Comparison of ENCODE assay signal across 8 cellular contexts in the genomic region with DNA sequence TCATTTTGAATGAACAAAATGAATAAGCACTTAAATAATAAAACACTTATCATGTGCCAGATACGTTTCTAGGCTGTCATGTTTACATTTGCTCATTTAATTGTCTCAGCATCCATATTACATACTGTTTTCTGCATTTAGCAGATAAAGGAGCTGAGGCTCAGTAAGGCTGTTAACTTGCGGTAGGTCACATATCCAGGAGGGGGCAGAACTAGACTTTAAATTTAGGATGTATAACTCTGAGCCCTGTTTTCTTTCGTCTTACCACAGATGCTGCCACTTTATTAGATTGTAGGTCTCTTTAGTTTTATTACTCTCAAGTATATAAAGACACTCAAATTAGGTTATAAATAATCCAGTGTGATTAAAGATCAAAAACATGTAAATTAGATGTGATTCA. TPM values are rescaled to one million over a fixed set of nuclear protein-coding genes. Genes with fewer than 3 reads are reported as not detected.
DNase-seq lines count a peak whose midpoint lies in the region; ATAC-seq lines count a peak whose summit lies in the region.

No MANE protein-coding gene starts in this region.

- H4K91ac ChIP-seq in mesenchymal stem cell (ENCODE audit: low read length): no peak overlapping the region

- H2BK120ac ChIP-seq in mesenchymal stem cell (ENCODE audit: low read depth, low read length): no peak overlapping the region

- no peak overlapping the region for H3K23ac ChIP-seq in mesenchymal stem cell (ENCODE audit: low read length in 2 of 2)

- H3K9me3 Mint-ChIP-seq in activated naive CD8-positive, alpha-beta T cell treated with anti-CD3 and anti-CD28 coated beads, Interleukin-2, amount 50 U/mL, for 24 hours: no peaks in the 10 kb centered on the region

- no peak overlapping the region for H3K9ac ChIP-seq in mesenchymal stem cell (ENCODE audit: low read length)

- H3K27me3 ChIP-seq in mesenchymal stem cell (ENCODE audit: control insufficient read depth in 1 of 2, insufficient read depth in 1 of 2, low read length in 2 of 2): no peaks in the 10 kb centered on the region

- no peak overlapping the region for H3K27ac Mint-ChIP-seq in activated naive CD8-positive, alpha-beta T cell treated with anti-CD3 and anti-CD28 coated beads, Interleukin-2, amount 50 U/mL, for 24 hours

- H3K4me1 ChIP-seq in mesenchymal stem cell (ENCODE audit: control insufficient read depth, insufficient read depth, low read depth, low read length): no peaks in the 10 kb centered on the region

- H3K4me3 ChIP-seq in mesenchymal stem cell (ENCODE audit: insufficient read depth in 1 of 2, low read depth in 1 of 2, low read length in 2 of 2): no peak overlapping the region

- no peak overlapping the region for H3K27ac ChIP-seq in mesenchymal stem cell (ENCODE audit: low read length, poor library complexity, severe bottlenecking)

- H4K8ac ChIP-seq in mesenchymal stem cell (ENCODE audit: low read length): no peak overlapping the region

- H2AFZ ChIP-seq in mesenchymal stem cell (ENCODE audit: low read depth, low read length): no peak overlapping the region

- H3K9me3 ChIP-seq in mesenchymal stem cell (ENCODE audit: control insufficient read depth, low read length): no peaks in the 10 kb centered on the region

- H2AK5ac ChIP-seq in mesenchymal stem cell (ENCODE audit: low read length, severe bottlenecking): no peak overlapping the region

- H3K36me3 Mint-ChIP-seq in activated naive CD8-positive, alpha-beta T cell treated with anti-CD3 and anti-CD28 coated beads, Interleukin-2, amount 50 U/mL, for 24 hours (ENCODE audit: low read depth): peaks cover 21% of the 10 kb centered on the region

- H3K4me3 Mint-ChIP-seq in activated naive CD8-positive, alpha-beta T cell treated with anti-CD3 and anti-CD28 coated beads, Interleukin-2, amount 50 U/mL, for 24 hours: no peak overlapping the region

- no peaks in the 10 kb centered on the region for H3K27me3 Mint-ChIP-seq in activated naive CD8-positive, alpha-beta T cell treated with anti-CD3 and anti-CD28 coated beads, Interleukin-2, amount 50 U/mL, for 24 hours

- peak; percentile 13 for DNase-seq in activated naive CD4-positive, alpha-beta T cell treated with anti-CD3 and anti-CD28 coated beads, Interleukin-2, amount 50 U/mL, for 16 hours
- DNase-seq in activated naive CD4-positive, alpha-beta T cell (lab: John Stamatoyannopoulos, UW): no peak
- peak; percentile 57 to 77 for DNase-seq in Kasumi-1 (lab: John Stamatoyannopoulos, UW)
- no peak for DNase-seq in activated naive CD8-positive, alpha-beta T cell treated with anti-CD3 and anti-CD28 coated beads, Interleukin-2, amount 50 U/mL, for 24 hours
- DNase-seq in mesenchymal stem cell: peak; percentile 42
- no peak for DNase-seq in posterior vena cava (ENCODE audit: low spot score)

- no peaks in the 10 kb centered on the region for H3K79me1 ChIP-seq in mesenchymal stem cell (replicated peaks; ENCODE audit: low read length, poor library complexity, severe bottlenecking)

- peak; percentile 77 for ATAC-seq in activated naive CD8-positive, alpha-beta T cell treated with anti-CD3 and anti-CD28 coated beads, Interleukin-2, amount 50 U/mL, for 24 hours
- no peak for ATAC-seq in GM18870 (IDR thresholded peaks at IDR 0.05; ENCODE audit: unreplicated experiment)
- ATAC-seq in HG02571 (IDR thresholded peaks at IDR 0.05; ENCODE audit: unreplicated experiment): no peak

- H2BK15ac ChIP-seq in mesenchymal stem cell (ENCODE audit: low read depth, poor library complexity, severe bottlenecking): no peak overlapping the region

- intact Hi-C loops in posterior vena cava (cut with DNase I): no loop called here

- WGBS in mesenchymal stem cell: 33% methylated on average over 1 of the region's 3 CpGs

- H3K4ac ChIP-seq in mesenchymal stem cell (ENCODE audit: low read depth in 1 of 2, low read length in 2 of 2): no peak overlapping the region

- no peak overlapping the region for H3K14ac ChIP-seq in mesenchymal stem cell (ENCODE audit: low read length in 2 of 2)

- H3K18ac ChIP-seq in mesenchymal stem cell (ENCODE audit: low read depth in 1 of 2, low read length in 2 of 2): no peak overlapping the region

- no peaks in the 10 kb centered on the region for H3K4me1 Mint-ChIP-seq in activated naive CD8-positive, alpha-beta T cell treated with anti-CD3 and anti-CD28 coated beads, Interleukin-2, amount 50 U/mL, for 24 hours

- no peak overlapping the region for H2BK12ac ChIP-seq in mesenchymal stem cell (ENCODE audit: low read length in 2 of 2)

- H3K36me3 ChIP-seq in mesenchymal stem cell (ENCODE audit: control insufficient read depth in 1 of 2, insufficient read depth in 2 of 2, low read depth in 1 of 2, low read length in 2 of 2): peaks cover 0 to 83% of the 10 kb centered on the region in 2 experiments

- H2BK5ac ChIP-seq in mesenchymal stem cell (ENCODE audit: low read depth, low read length, poor library complexity, severe bottlenecking): no peak overlapping the region

- no peak overlapping the region for H3K4me2 ChIP-seq in mesenchymal stem cell (ENCODE audit: low read length, poor library complexity, severe bottlenecking)

RNA-seq across cellular contexts. Expression of gene IRAK4, which starts 17.7 kb away (rescaled TPM):
- polyA plus RNA-seq in mesenchymal stem cell (2013, experiment 1 of 2): 4.8 TPM
- 4.6 TPM for polyA plus RNA-seq in mesenchymal stem cell (2013, experiment 2 of 2)
- 10 to 100 TPM; 19.9 to 21.5 TPM for total RNA-seq in posterior vena cava

RNA-seq across cellular contexts. Expression of gene PUS7L, which starts 17.9 kb away (rescaled TPM):
- 7.1 TPM for polyA plus RNA-seq in mesenchymal stem cell (2013, experiment 1 of 2)
- polyA plus RNA-seq in mesenchymal stem cell (2013, experiment 2 of 2): 5.8 TPM
- 10 to 100 TPM; 16.5 to 18.1 TPM for total RNA-seq in posterior vena cava

RNA-seq across cellular contexts. Expression of gene TWF1, which starts 29.6 kb away (rescaled TPM):
- polyA plus RNA-seq in mesenchymal stem cell (2013, experiment 1 of 2): 78.9 TPM
- 82.7 TPM for polyA plus RNA-seq in mesenchymal stem cell (2013, experiment 2 of 2)
- 100 to 1,000 TPM; 104 to 110 TPM for total RNA-seq in posterior vena cava

RNA-seq across cellular contexts. Expression of gene TMEM117, which starts 59.4 kb away (rescaled TPM):
- polyA plus RNA-seq in mesenchymal stem cell (2013, experiment 1 of 2): 8.9 TPM
- 10.1 TPM for polyA plus RNA-seq in mesenchymal stem cell (2013, experiment 2 of 2)
- 10 to 100 TPM in 1 of 2 donors, 1 to 10 TPM in 1; 10.0 to 11.4 TPM for total RNA-seq in posterior vena cava

Comparison
In these comparisons a context has a peak if more than half of its experiments do, and no peak if none do; other contexts are left out.
1. DNase-seq: peak in activated naive CD4-positive, alpha-beta T cell treated with anti-CD3 and anti-CD28 coated beads, Interleukin-2, amount 50 U/mL, for 16 hours (single experiment), Kasumi-1 (2 of 2) and mesenchymal stem cell (single experiment); none in activated naive CD4-positive, alpha-beta T cell (0 of 4), activated naive CD8-positive, alpha-beta T cell treated with anti-CD3 and anti-CD28 coated beads, Interleukin-2, amount 50 U/mL, for 24 hours (single experiment) and posterior vena cava (single experiment).